Comparison of ENCODE assay signal across 2 cellular contexts in genomic region chr17:58913971-58914769, GRCh38.
TF ChIP-seq lines count a peak whose summit lies in the region.

No MANE protein-coding gene starts in this region.

TF ChIP-seq in IMR-90, 13 proteins besides CTCF, POLR2A, EP300 and RAD21:
- TF ChIP-seq CEBPB (IDR thresholded peaks at IDR 0.05; ENCODE audit: low read depth, low read length): peak; percentile 84
- no peak for TF ChIP-seq MAFK (IDR thresholded peaks at IDR 0.05; ENCODE audit: low read depth, low read length)

TF ChIP-seq in HepG2, 621 proteins besides CTCF, POLR2A, EP300 and RAD21:
- no peak for TF ChIP-seq DDIT3 (CRISPR knock-in tag; IDR thresholded peaks at IDR 0.05)
- no peak for TF ChIP-seq FOXA1 (IDR thresholded peaks at IDR 0.05)
- peak; percentile 41; the same call in 1 of the 2 replicates for TF ChIP-seq FOXA1 (CRISPR knock-in tag; IDR thresholded peaks at IDR 0.05)
- no peak for TF ChIP-seq ZNF644 (CRISPR knock-in tag; IDR thresholded peaks at IDR 0.05; ENCODE audit: low read depth)
- peak; percentile 56 for TF ChIP-seq CEBPG (CRISPR knock-in tag; IDR thresholded peaks at IDR 0.05)
- no peak for TF ChIP-seq ZNF616 (CRISPR knock-in tag; IDR thresholded peaks at IDR 0.05; ENCODE audit: low read depth)
- TF ChIP-seq, protein P1, sequence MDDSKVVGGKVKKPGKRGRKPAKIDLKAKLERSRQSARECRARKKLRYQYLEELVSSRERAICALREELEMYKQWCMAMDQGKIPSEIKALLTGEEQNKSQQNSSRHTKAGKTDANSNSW (CRISPR knock-in tag; IDR thresholded peaks at IDR 0.05; ENCODE audit: borderline replicate concordance): no peak
- TF ChIP-seq JDP2 (CRISPR knock-in tag; IDR thresholded peaks at IDR 0.05; ENCODE audit: borderline replicate concordance): no peak
- TF ChIP-seq CEBPB (IDR thresholded peaks at IDR 0.05; ENCODE audit: borderline replicate concordance, low read depth, low read length): peak; percentile 91
- no peak for TF ChIP-seq PITX1 (CRISPR knock-in tag; IDR thresholded peaks at IDR 0.05)
- no peak for TF ChIP-seq GLI4 (CRISPR knock-in tag; IDR thresholded peaks at IDR 0.05; ENCODE audit: borderline replicate concordance)
- TF ChIP-seq MTF2 (CRISPR knock-in tag; IDR thresholded peaks at IDR 0.05; ENCODE audit: borderline replicate concordance): no peak
- TF ChIP-seq, protein P2, sequence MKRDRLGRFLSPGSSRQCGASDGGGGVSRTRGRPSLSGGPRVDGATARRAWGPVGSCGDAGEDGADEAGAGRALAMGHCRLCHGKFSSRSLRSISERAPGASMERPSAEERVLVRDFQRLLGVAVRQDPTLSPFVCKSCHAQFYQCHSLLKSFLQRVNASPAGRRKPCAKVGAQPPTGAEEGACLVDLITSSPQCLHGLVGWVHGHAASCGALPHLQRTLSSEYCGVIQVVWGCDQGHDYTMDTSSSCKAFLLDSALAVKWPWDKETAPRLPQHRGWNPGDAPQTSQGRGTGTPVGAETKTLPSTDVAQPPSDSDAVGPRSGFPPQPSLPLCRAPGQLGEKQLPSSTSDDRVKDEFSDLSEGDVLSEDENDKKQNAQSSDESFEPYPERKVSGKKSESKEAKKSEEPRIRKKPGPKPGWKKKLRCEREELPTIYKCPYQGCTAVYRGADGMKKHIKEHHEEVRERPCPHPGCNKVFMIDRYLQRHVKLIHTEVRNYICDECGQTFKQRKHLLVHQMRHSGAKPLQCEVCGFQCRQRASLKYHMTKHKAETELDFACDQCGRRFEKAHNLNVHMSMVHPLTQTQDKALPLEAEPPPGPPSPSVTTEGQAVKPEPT (CRISPR knock-in tag; IDR thresholded peaks at IDR 0.05; ENCODE audit: low read depth): no peak
- no peak for TF ChIP-seq KLF13 (CRISPR knock-in tag; IDR thresholded peaks at IDR 0.05)
- no peak for TF ChIP-seq TOE1 (CRISPR knock-in tag; IDR thresholded peaks at IDR 0.05)
- no peak for TF ChIP-seq ZNF335 (CRISPR knock-in tag; IDR thresholded peaks at IDR 0.05)
- peak; percentile 79 for TF ChIP-seq FOXA3 (CRISPR knock-in tag; IDR thresholded peaks at IDR 0.05)
- TF ChIP-seq ZSCAN30 (CRISPR knock-in tag; IDR thresholded peaks at IDR 0.05): no peak
- TF ChIP-seq, protein P3, sequence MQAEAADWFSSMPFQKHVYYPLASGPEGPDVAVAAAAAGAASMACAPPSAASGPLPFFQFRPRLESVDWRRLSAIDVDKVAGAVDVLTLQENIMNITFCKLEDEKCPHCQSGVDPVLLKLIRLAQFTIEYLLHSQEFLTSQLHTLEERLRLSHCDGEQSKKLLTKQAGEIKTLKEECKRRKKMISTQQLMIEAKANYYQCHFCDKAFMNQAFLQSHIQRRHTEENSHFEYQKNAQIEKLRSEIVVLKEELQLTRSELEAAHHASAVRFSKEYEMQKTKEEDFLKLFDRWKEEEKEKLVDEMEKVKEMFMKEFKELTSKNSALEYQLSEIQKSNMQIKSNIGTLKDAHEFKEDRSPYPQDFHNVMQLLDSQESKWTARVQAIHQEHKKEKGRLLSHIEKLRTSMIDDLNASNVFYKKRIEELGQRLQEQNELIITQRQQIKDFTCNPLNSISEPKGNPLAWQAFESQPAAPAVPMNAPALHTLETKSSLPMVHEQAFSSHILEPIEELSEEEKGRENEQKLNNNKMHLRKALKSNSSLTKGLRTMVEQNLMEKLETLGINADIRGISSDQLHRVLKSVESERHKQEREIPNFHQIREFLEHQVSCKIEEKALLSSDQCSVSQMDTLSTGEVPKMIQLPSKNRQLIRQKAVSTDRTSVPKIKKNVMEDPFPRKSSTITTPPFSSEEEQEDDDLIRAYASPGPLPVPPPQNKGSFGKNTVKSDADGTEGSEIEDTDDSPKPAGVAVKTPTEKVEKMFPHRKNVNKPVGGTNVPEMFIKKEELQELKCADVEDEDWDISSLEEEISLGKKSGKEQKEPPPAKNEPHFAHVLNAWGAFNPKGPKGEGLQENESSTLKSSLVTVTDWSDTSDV (CRISPR knock-in tag; IDR thresholded peaks at IDR 0.05): no peak
- TF ChIP-seq, protein P4, sequence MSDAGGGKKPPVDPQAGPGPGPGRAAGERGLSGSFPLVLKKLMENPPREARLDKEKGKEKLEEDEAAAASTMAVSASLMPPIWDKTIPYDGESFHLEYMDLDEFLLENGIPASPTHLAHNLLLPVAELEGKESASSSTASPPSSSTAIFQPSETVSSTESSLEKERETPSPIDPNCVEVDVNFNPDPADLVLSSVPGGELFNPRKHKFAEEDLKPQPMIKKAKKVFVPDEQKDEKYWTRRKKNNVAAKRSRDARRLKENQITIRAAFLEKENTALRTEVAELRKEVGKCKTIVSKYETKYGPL (CRISPR knock-in tag; IDR thresholded peaks at IDR 0.05): no peak
- no peak for TF ChIP-seq NFATC3 (CRISPR knock-in tag; IDR thresholded peaks at IDR 0.05)
- TF ChIP-seq, protein P5, sequence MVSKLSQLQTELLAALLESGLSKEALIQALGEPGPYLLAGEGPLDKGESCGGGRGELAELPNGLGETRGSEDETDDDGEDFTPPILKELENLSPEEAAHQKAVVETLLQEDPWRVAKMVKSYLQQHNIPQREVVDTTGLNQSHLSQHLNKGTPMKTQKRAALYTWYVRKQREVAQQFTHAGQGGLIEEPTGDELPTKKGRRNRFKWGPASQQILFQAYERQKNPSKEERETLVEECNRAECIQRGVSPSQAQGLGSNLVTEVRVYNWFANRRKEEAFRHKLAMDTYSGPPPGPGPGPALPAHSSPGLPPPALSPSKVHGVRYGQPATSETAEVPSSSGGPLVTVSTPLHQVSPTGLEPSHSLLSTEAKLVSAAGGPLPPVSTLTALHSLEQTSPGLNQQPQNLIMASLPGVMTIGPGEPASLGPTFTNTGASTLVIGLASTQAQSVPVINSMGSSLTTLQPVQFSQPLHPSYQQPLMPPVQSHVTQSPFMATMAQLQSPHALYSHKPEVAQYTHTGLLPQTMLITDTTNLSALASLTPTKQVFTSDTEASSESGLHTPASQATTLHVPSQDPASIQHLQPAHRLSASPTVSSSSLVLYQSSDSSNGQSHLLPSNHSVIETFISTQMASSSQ (IDR thresholded peaks at IDR 0.05; ENCODE audit: low read depth): no peak
- TF ChIP-seq, protein P5 (CRISPR knock-in tag; IDR thresholded peaks at IDR 0.05; ENCODE audit: borderline replicate concordance): no peak
- TF ChIP-seq ZNF282 (IDR thresholded peaks at IDR 0.05; ENCODE audit: partially characterized antibody): no peak
- TF ChIP-seq TEAD2 (CRISPR knock-in tag; IDR thresholded peaks at IDR 0.05): no peak
- TF ChIP-seq MXI1 (IDR thresholded peaks at IDR 0.05; ENCODE audit: borderline replicate concordance, low read depth, low read length): no peak
- TF ChIP-seq GZF1 (CRISPR knock-in tag; IDR thresholded peaks at IDR 0.05): no peak
- peak; percentile 56 for TF ChIP-seq GATAD2A (CRISPR knock-in tag; IDR thresholded peaks at IDR 0.05)
- no peak for TF ChIP-seq E2F5 (CRISPR knock-in tag; conservative IDR thresholded peaks at IDR 0.05)
- TF ChIP-seq ZNF781 (CRISPR knock-in tag; IDR thresholded peaks at IDR 0.05; ENCODE audit: borderline replicate concordance, not compliant biosample characterization): no peak
- no peak for TF ChIP-seq HOXA5 (CRISPR knock-in tag; IDR thresholded peaks at IDR 0.05)
- no peak for TF ChIP-seq ZNF230 (CRISPR knock-in tag; IDR thresholded peaks at IDR 0.05)
- TF ChIP-seq THAP11 (CRISPR knock-in tag; IDR thresholded peaks at IDR 0.05): 0 out of 2 replicates have a peak, but pooled peaks have one; percentile 26
- TF ChIP-seq, protein P6, sequence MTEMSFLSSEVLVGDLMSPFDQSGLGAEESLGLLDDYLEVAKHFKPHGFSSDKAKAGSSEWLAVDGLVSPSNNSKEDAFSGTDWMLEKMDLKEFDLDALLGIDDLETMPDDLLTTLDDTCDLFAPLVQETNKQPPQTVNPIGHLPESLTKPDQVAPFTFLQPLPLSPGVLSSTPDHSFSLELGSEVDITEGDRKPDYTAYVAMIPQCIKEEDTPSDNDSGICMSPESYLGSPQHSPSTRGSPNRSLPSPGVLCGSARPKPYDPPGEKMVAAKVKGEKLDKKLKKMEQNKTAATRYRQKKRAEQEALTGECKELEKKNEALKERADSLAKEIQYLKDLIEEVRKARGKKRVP (CRISPR knock-in tag; IDR thresholded peaks at IDR 0.05): peak in 1 of 2 experiments; percentile 96; a peak in 2 of 4 replicates
